3 cellular contexts compared by ENCODE assay signal in genomic region chr11:69647761-69648497, GRCh38.
TF ChIP-seq lines count a peak whose summit lies in the region.

No MANE protein-coding gene starts in this region.

TF ChIP-seq in A549, 52 proteins besides CTCF, POLR2A, EP300 and RAD21:
- TF ChIP-seq NPAS2 (CRISPR knock-in tag; IDR thresholded peaks at IDR 0.05; ENCODE audit: borderline replicate concordance) (no peak), PBX3 (IDR thresholded peaks at IDR 0.05) (peak; percentile 18)

TF ChIP-seq in HCT116, 20 proteins besides CTCF, POLR2A, EP300 and RAD21:
- TF ChIP-seq ZBTB33 (IDR thresholded peaks at IDR 0.05; ENCODE audit: extremely low read depth, insufficient replicate concordance, low read length), result no peak
- no peak for TF ChIP-seq SP1 (IDR thresholded peaks at IDR 0.05; ENCODE audit: low read depth)

TF ChIP-seq in WTC11, 78 proteins besides CTCF, POLR2A, EP300 and RAD21:
- no peak for TF ChIP-seq ATF1 (CRISPR knock-in tag; IDR thresholded peaks at IDR 0.05)
- TF ChIP-seq, protein P1, sequence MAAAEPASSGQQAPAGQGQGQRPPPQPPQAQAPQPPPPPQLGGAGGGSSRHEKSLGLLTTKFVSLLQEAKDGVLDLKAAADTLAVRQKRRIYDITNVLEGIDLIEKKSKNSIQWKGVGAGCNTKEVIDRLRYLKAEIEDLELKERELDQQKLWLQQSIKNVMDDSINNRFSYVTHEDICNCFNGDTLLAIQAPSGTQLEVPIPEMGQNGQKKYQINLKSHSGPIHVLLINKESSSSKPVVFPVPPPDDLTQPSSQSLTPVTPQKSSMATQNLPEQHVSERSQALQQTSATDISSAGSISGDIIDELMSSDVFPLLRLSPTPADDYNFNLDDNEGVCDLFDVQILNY (CRISPR knock-in tag; IDR thresholded peaks at IDR 0.05), result no peak
- TF ChIP-seq ATF2 (CRISPR knock-in tag; IDR thresholded peaks at IDR 0.05; ENCODE audit: borderline replicate concordance, low read depth), result no peak
- TF ChIP-seq PRRX2 (CRISPR knock-in tag; IDR thresholded peaks at IDR 0.05), result no peak
- no peak for TF ChIP-seq ZNF232 (CRISPR knock-in tag; IDR thresholded peaks at IDR 0.05)
- TF ChIP-seq GTF2I (CRISPR knock-in tag; conservative IDR thresholded peaks at IDR 0.05), result no peak
- no peak for TF ChIP-seq ARID4B (CRISPR knock-in tag; IDR thresholded peaks at IDR 0.05; ENCODE audit: borderline replicate concordance)
- TF ChIP-seq ZNF317 (CRISPR knock-in tag; IDR thresholded peaks at IDR 0.05; ENCODE audit: borderline replicate concordance, low read depth), result no peak
- no peak for TF ChIP-seq SP1 (CRISPR knock-in tag; conservative IDR thresholded peaks at IDR 0.05)
- TF ChIP-seq, protein P2, sequence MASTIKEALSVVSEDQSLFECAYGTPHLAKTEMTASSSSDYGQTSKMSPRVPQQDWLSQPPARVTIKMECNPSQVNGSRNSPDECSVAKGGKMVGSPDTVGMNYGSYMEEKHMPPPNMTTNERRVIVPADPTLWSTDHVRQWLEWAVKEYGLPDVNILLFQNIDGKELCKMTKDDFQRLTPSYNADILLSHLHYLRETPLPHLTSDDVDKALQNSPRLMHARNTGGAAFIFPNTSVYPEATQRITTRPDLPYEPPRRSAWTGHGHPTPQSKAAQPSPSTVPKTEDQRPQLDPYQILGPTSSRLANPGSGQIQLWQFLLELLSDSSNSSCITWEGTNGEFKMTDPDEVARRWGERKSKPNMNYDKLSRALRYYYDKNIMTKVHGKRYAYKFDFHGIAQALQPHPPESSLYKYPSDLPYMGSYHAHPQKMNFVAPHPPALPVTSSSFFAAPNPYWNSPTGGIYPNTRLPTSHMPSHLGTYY (CRISPR knock-in tag; IDR thresholded peaks at IDR 0.05), result no peak
- TF ChIP-seq ZSCAN18 (CRISPR knock-in tag; IDR thresholded peaks at IDR 0.05), result no peak
- TF ChIP-seq TCF7 (CRISPR knock-in tag; IDR thresholded peaks at IDR 0.05; ENCODE audit: low read depth), result no peak
- no peak for TF ChIP-seq TEAD1 (CRISPR knock-in tag; IDR thresholded peaks at IDR 0.05)
